9 cellular contexts compared by ENCODE assay signal in the genomic region with DNA sequence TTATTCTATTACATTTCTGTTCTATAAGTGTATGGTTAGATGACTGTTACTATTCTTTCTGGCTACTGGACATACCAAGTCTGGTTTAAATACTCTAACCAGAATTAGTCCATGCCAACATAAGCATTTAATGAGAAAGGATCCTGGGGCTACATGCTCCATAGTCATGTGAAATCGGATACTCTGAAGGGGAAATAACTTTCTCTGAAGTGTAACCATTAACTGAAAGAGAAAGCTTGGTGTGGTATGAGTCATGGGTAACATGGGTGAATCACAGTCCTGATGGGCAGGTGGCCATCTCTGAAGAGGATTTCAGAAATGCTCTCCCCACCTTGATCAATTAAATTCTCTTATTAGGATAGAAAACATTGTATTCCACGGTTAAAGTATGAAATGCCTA.
DNase-seq lines count a peak whose midpoint lies in the region; ATAC-seq, FAIRE-seq and TF ChIP-seq lines count a peak whose summit lies in the region.
"Had no signal": no experiment of that assay in that cellular context is flagged by ENCODE, and none has a peak within 500 bp of the region (broad histone marks: within the 10 kb centered on the region; RNA-seq: fewer than 3 reads in every experiment).

No MANE protein-coding gene starts in this region.

- CTCF ChIA-PET in GM10248 (lab: Yijun Ruan, JAX) (no interaction called here), GM12878 (lab: Yijun Ruan, JAX) (no interaction called here), T-cell (lab: Charles Lee) (no interaction called here)

- no peaks in the 10 kb centered on the region for H3K36me3 ChIP-seq in GM12878 (ENCODE audit: control insufficient read depth in 2 of 2, insufficient read depth in 2 of 2, low read length in 1 of 2)

- intact Hi-C loops in GM12878 (cut with micrococcal nuclease; ENCODE audit: unreplicated experiment): loop anchor here (1.0 kb wide), 1 partner anchor 68 kb away; no protein-coding TSS in a partner anchor
- intact Hi-C loops in CD14-positive monocyte (cut with micrococcal nuclease): no loop called here

- TF ChIP-seq CTCF in GM10248 (IDR thresholded peaks at IDR 0.05; ENCODE audit: control extremely low read depth, extremely low read depth, low read depth, missing control alignments) (no peak), GM12878 (IDR thresholded peaks at IDR 0.05 in 2 of 3, conservative IDR thresholded peaks at IDR 0.05 in 1 of 3; ENCODE audit: control insufficient read depth in 2 of 3, extremely low read depth in 1 of 3, insufficient read depth in 1 of 3, low read depth in 3 of 3, low read length in 3 of 3) (no peak), CD14-positive monocyte (IDR thresholded peaks at IDR 0.05) (no peak)

- TF ChIP-seq EP300 in GM12878 (IDR thresholded peaks at IDR 0.05; ENCODE audit: borderline replicate concordance in 1 of 2, control insufficient read depth in 1 of 2, low read depth in 2 of 2, low read length in 2 of 2): peak; percentile 60 to 75; a peak in 3 of 4 replicates

- H3K79me2 ChIP-seq in GM12878 (ENCODE audit: control insufficient read depth, insufficient read depth, low read length): no peaks in the 10 kb centered on the region; the same call in 1 of the 2 replicates

- ATAC-seq in GM21367 (IDR thresholded peaks at IDR 0.05; ENCODE audit: unreplicated experiment) (peak; percentile 98), HG03460 (IDR thresholded peaks at IDR 0.05; ENCODE audit: unreplicated experiment) (peak; percentile 98), GM12878 (peak; percentile 97), T-cell (replicated peaks in 1 of 4) (no peak)
- ATAC-seq in stimulated activated memory B cell treated with anti-CD40 and anti-IgM and Interleukin-4, amounts not matched to agents 10 μg/mL and 1 μg/mL and 100 μg/mL, for 72 hours: peak; percentile 88

- H3K36me3 Mint-ChIP-seq in stimulated activated memory B cell treated with anti-CD40 and anti-IgM and Interleukin-4, amounts not matched to agents 10 μg/mL and 1 μg/mL and 100 μg/mL, for 72 hours: no peaks in the 10 kb centered on the region
- H3K36me3 Mint-ChIP-seq in T-cell (no peaks in the 10 kb centered on the region), CD14-positive monocyte (no peaks in the 10 kb centered on the region)

- in situ Hi-C loops in GM12878 (cut with MboI): no loop called here

- no peak for TF ChIP-seq POLR2A in GM12878 (IDR thresholded peaks at IDR 0.05; ENCODE audit: low read depth, low read length)

- no peak overlapping the region for H3K27ac Mint-ChIP-seq in stimulated activated memory B cell treated with anti-CD40 and anti-IgM and Interleukin-4, amounts not matched to agents 10 μg/mL and 1 μg/mL and 100 μg/mL, for 72 hours
- H3K27ac Mint-ChIP-seq in T-cell (no peak overlapping the region), CD14-positive monocyte (peak overlapping the region in 1 of 7 donors; percentile 3)

- H3K27ac ChIP-seq in GM12878 (ENCODE audit: control insufficient read depth, insufficient read depth): no peak overlapping the region; the same call in 1 of the 2 replicates

- RAD21 ChIA-PET in GM12878 (lab: Charles Lee; ENCODE audit: unreplicated experiment): interaction anchor here (1.8 kb wide), 1 partner anchor 71 kb away, joined by 8 read pairs; no protein-coding TSS in a partner anchor

- peak; percentile 87 for FAIRE-seq in GM12878 (lab: Jason Lieb, UNC)
- FAIRE-seq: colon had no signal

- no peak overlapping the region for H2AFZ ChIP-seq in GM12878 (ENCODE audit: control insufficient read depth, low read depth, low read length)

- no peaks in the 10 kb centered on the region for H3K27me3 Mint-ChIP-seq in stimulated activated memory B cell treated with anti-CD40 and anti-IgM and Interleukin-4, amounts not matched to agents 10 μg/mL and 1 μg/mL and 100 μg/mL, for 72 hours
- no peaks in the 10 kb centered on the region for H3K27me3 Mint-ChIP-seq in T-cell
- H3K27me3 Mint-ChIP-seq in CD14-positive monocyte (ENCODE audit: low read depth in 3 of 3): no peaks in the 10 kb centered on the region

- DNase-seq in GM10248 (ENCODE audit: extremely low spot score) (peak; percentile 67), GM12878 (ENCODE audit: low read depth, low spot score) (peak; percentile 64), T-cell (no peak), CD14-positive monocyte (ENCODE audit: low spot score) (no peak)
- DNase-seq in stimulated activated CD4-positive, alpha-beta T cell treated with anti-CD3 and anti-CD28 coated beads, Interleukin-4, amount 100 ng/mL, for 1 hour: no peak

- peaks cover 27% of the 10 kb centered on the region for H3K4me1 Mint-ChIP-seq in stimulated activated memory B cell treated with anti-CD40 and anti-IgM and Interleukin-4, amounts not matched to agents 10 μg/mL and 1 μg/mL and 100 μg/mL, for 72 hours
- H3K4me1 Mint-ChIP-seq in T-cell: no peaks in the 10 kb centered on the region
- no peaks in the 10 kb centered on the region for H3K4me1 Mint-ChIP-seq in CD14-positive monocyte

- H3K4me3 Mint-ChIP-seq in stimulated activated memory B cell treated with anti-CD40 and anti-IgM and Interleukin-4, amounts not matched to agents 10 μg/mL and 1 μg/mL and 100 μg/mL, for 72 hours: no peak overlapping the region
- no peak overlapping the region for H3K4me3 Mint-ChIP-seq in T-cell
- no peak overlapping the region for H3K4me3 Mint-ChIP-seq in CD14-positive monocyte

- SMC1A ChIA-PET in GM12878 (lab: Charles Lee; ENCODE audit: uncharacterized antibody, unreplicated experiment): interaction anchor here (1.2 to 2.8 kb wide), 3 partner anchors 10 to 349 kb away, joined by 3 to 10 read pairs (median 3); no protein-coding TSS in a partner anchor

- H3K4me3 ChIP-seq in GM12878: no peak overlapping the region

- no peak for TF ChIP-seq RAD21 in GM12878 (IDR thresholded peaks at IDR 0.05; ENCODE audit: insufficient read depth, low read depth, low read length)

- no peaks in the 10 kb centered on the region for H3K9me3 ChIP-seq in GM12878 (replicated peaks; ENCODE audit: control insufficient read depth, insufficient read depth, low read length)

- no peaks in the 10 kb centered on the region for H3K9me3 Mint-ChIP-seq in stimulated activated memory B cell treated with anti-CD40 and anti-IgM and Interleukin-4, amounts not matched to agents 10 μg/mL and 1 μg/mL and 100 μg/mL, for 72 hours
- no peaks in the 10 kb centered on the region for H3K9me3 Mint-ChIP-seq in T-cell
- peaks cover 0 to 6% (median 1%) of the 10 kb centered on the region in 7 donors for H3K9me3 Mint-ChIP-seq in CD14-positive monocyte

- BruUV-seq in GM12878 (replicated peaks; lab: Mats Ljungman, UMichigan): no TSS peak

- no peaks in the 10 kb centered on the region; the same call in 1 of the 2 replicates for H4K20me1 ChIP-seq in GM12878 (ENCODE audit: control insufficient read depth, insufficient read depth)

- no peak overlapping the region for H3K9ac ChIP-seq in GM12878 (ENCODE audit: control insufficient read depth, insufficient read depth, low read length)

- H3K4me1 ChIP-seq in GM12878 (ENCODE audit: control insufficient read depth, insufficient read depth, low read length): peaks cover 20% of the 10 kb centered on the region

- 0% methylated on average over 2 of the region's 2 CpGs for WGBS in GM12878 (ENCODE audit: insufficient coverage, insufficient replicate concordance, low lambda C conversion rate, missing lambda C conversion rate)

- peak overlapping the region; percentile 57 for H3K4me2 ChIP-seq in GM12878 (ENCODE audit: control insufficient read depth, insufficient read depth)

- POLR2A ChIA-PET in GM10248 (lab: Yijun Ruan, JAX): no interaction called here
- POLR2A ChIA-PET in GM12878 (lab: Charles Lee): no interaction called here
- POLR2A ChIA-PET in T-cell (lab: Charles Lee): no interaction called here

- H3K27me3 ChIP-seq in GM12878 (replicated peaks in 1 of 2; ENCODE audit: control insufficient read depth in 2 of 2, insufficient read depth in 2 of 2, low read length in 1 of 2): no peaks in the 10 kb centered on the region

TF ChIP-seq in GM12878, 131 proteins besides CTCF, POLR2A, EP300 and RAD21 (continues in another document):
- TF ChIP-seq EGR1 (IDR thresholded peaks at IDR 0.05; ENCODE audit: borderline replicate concordance in 1 of 2, low read depth in 2 of 2, low read length in 2 of 2) (no peak), SMARCA5 (IDR thresholded peaks at IDR 0.05) (no peak), FOXM1 (IDR thresholded peaks at IDR 0.05; ENCODE audit: low read depth, low read length) (peak; percentile 29; the same call in 1 of the 2 replicates), FOXK2 (IDR thresholded peaks at IDR 0.05) (no peak), NFXL1 (IDR thresholded peaks at IDR 0.05; ENCODE audit: borderline replicate concordance) (no peak), CREB1 (IDR thresholded peaks at IDR 0.05; ENCODE audit: low read depth) (no peak), SIX5 (IDR thresholded peaks at IDR 0.05; ENCODE audit: low read depth, low read length, severe bottlenecking) (no peak), HDGF (IDR thresholded peaks at IDR 0.05) (no peak), CBX5 (IDR thresholded peaks at IDR 0.05; ENCODE audit: low read depth) (peak; percentile 57; the same call in 1 of the 2 replicates)
- TF ChIP-seq, protein P1, sequence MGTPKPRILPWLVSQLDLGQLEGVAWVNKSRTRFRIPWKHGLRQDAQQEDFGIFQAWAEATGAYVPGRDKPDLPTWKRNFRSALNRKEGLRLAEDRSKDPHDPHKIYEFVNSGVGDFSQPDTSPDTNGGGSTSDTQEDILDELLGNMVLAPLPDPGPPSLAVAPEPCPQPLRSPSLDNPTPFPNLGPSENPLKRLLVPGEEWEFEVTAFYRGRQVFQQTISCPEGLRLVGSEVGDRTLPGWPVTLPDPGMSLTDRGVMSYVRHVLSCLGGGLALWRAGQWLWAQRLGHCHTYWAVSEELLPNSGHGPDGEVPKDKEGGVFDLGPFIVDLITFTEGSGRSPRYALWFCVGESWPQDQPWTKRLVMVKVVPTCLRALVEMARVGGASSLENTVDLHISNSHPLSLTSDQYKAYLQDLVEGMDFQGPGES (IDR thresholded peaks at IDR 0.05): no peak
- TF ChIP-seq, protein P2, sequence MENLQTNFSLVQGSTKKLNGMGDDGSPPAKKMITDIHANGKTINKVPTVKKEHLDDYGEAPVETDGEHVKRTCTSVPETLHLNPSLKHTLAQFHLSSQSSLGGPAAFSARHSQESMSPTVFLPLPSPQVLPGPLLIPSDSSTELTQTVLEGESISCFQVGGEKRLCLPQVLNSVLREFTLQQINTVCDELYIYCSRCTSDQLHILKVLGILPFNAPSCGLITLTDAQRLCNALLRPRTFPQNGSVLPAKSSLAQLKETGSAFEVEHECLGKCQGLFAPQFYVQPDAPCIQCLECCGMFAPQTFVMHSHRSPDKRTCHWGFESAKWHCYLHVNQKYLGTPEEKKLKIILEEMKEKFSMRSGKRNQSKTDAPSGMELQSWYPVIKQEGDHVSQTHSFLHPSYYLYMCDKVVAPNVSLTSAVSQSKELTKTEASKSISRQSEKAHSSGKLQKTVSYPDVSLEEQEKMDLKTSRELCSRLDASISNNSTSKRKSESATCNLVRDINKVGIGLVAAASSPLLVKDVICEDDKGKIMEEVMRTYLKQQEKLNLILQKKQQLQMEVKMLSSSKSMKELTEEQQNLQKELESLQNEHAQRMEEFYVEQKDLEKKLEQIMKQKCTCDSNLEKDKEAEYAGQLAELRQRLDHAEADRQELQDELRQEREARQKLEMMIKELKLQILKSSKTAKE (IDR thresholded peaks at IDR 0.05; ENCODE audit: low read depth, poor library complexity, severe bottlenecking): peak; percentile 57

Comparison
In these comparisons a context has a peak if more than half of its experiments do, and no peak if none do; other contexts are left out.
1. DNase-seq: peak in GM10248 (single experiment) and GM12878 (single experiment); none in T-cell (0 of 34), CD14-positive monocyte (single experiment) and stimulated activated CD4-positive, alpha-beta T cell treated with anti-CD3 and anti-CD28 coated beads, Interleukin-4, amount 100 ng/mL, for 1 hour (single experiment).
2. ATAC-seq: peak in GM21367 (single experiment), HG03460 (single experiment), GM12878 (single experiment) and stimulated activated memory B cell treated with anti-CD40 and anti-IgM and Interleukin-4, amounts not matched to agents 10 μg/mL and 1 μg/mL and 100 μg/mL, for 72 hours (single experiment); none in T-cell (0 of 4).